Comparison of ENCODE assay signal across 20 cellular contexts in the genomic region with DNA sequence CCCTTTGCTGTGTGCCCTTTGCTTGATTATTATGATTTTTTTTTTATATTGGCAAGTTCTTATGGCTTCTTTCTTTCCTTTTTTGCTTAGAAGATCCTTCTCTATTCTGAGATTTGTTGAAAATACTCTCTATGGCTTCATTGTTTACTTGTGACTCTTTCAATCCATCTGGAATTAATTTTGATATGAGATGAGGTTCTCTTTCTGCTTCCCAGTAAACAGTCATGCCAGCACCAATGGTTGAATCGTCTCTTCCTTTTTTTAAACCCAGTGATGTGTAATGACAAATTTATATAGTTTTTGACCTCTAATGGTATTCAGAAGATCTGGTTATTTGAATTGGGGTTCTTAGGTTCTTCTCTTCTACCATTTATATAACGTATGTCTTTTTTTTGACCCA.
DNase-seq lines count a peak whose midpoint lies in the region; ATAC-seq and TF ChIP-seq lines count a peak whose summit lies in the region.
"Had no signal": no experiment of that assay in that cellular context is flagged by ENCODE, and none has a peak within 500 bp of the region (broad histone marks: within the 10 kb centered on the region; RNA-seq: fewer than 3 reads in every experiment).

No MANE protein-coding gene starts in this region.

- H3K23ac ChIP-seq in neuronal stem cell (ENCODE audit: low read depth, low read length, poor library complexity), result no peak overlapping the region

- no peaks in the 10 kb centered on the region for H3K27me3 ChIP-seq in neuronal stem cell (ENCODE audit: control insufficient read depth in 3 of 3, insufficient read depth in 3 of 3, low read depth in 1 of 3, low read length in 3 of 3)
- H3K27me3 ChIP-seq: ovary, thyroid gland had no signal

- no peak overlapping the region for H3K4me3 ChIP-seq in neuronal stem cell (ENCODE audit: low read length in 2 of 2)
- H3K4me3 ChIP-seq: ovary, skin epidermis, thyroid gland had no signal

- peaks cover 39% of the 10 kb centered on the region for H3K36me3 Mint-ChIP-seq in HFFc6 (ENCODE audit: low read depth)
- H3K36me3 Mint-ChIP-seq in nephron (ENCODE audit: low read depth), result peaks cover 13% of the 10 kb centered on the region

- peak overlapping the region; percentile 88 for H3K27ac Mint-ChIP-seq in HFFc6
- H3K27ac Mint-ChIP-seq in nephron, result peak overlapping the region; percentile 25 to 73 (median 52)
- H3K27ac Mint-ChIP-seq: activated CD4-positive, alpha-beta memory T cell treated with anti-CD3 and anti-CD28 coated beads, Interleukin-2, amount 10 ng/mL, durations not matched to agents 7 days and 5 days; activated naive CD8-positive, alpha-beta T cell treated with anti-CD3 and anti-CD28 coated beads for 36 hours had no signal

- DNase-seq in AG08395 (ENCODE audit: low spot score) (peak; percentile 82), HFFc6 (peak; percentile 72), fibroblast of gingiva (ENCODE audit: low read depth) (peak; percentile 80), neuronal stem cell (ENCODE audit: low spot score) (no peak), middle frontal gyrus (ENCODE audit: extremely low spot score, low spot score) (no peak)
- no peak for DNase-seq in activated CD4-positive, alpha-beta T cell treated with anti-CD3 and anti-CD28 coated beads, Interleukin-2, amount 50 U/mL, for 1 hour
- DNase-seq: 8988T; activated CD4-positive, alpha-beta memory T cell treated with anti-CD3 and anti-CD28 coated beads, Interleukin-2, amount 10 ng/mL, durations not matched to agents 7 days and 5 days; activated naive CD8-positive, alpha-beta T cell treated with anti-CD3 and anti-CD28 coated beads for 36 hours; activated T-cell treated with anti-CD3 and anti-CD28 coated beads, Interleukin-2, amount 50 U/mL, for 48 hours; NCI-H2029 treated with DMSO at 0.1 percent for 48 hours; ovary; RPMI8226; stimulated activated CD4-positive, alpha-beta T cell treated with anti-CD3 and anti-CD28 coated beads, Interleukin-4, amount 100 ng/mL, for 4 hours; stimulated activated CD8-positive, alpha-beta memory T cell treated with anti-CD3 and anti-CD28 coated beads, Interleukin-4, amount 100 ng/mL, for 48 hours; thyroid gland had no signal

- H2AK5ac ChIP-seq in neuronal stem cell (ENCODE audit: low read depth, low read length), result no peak overlapping the region

- H2BK15ac ChIP-seq in neuronal stem cell (ENCODE audit: low read length), result no peak overlapping the region

- no peak overlapping the region for H3K4me2 ChIP-seq in neuronal stem cell (ENCODE audit: insufficient read depth, low read length, poor library complexity, severe bottlenecking)

- H3K4me1 Mint-ChIP-seq in HFFc6 (ENCODE audit: low read depth) (peaks cover 36% of the 10 kb centered on the region), nephron (peaks cover 52% of the 10 kb centered on the region)
- H3K4me1 Mint-ChIP-seq: activated CD4-positive, alpha-beta memory T cell treated with anti-CD3 and anti-CD28 coated beads, Interleukin-2, amount 10 ng/mL, durations not matched to agents 7 days and 5 days; activated naive CD8-positive, alpha-beta T cell treated with anti-CD3 and anti-CD28 coated beads for 36 hours had no signal

- H3K27me3 Mint-ChIP-seq in HFFc6 (ENCODE audit: insufficient read depth), result no peaks in the 10 kb centered on the region; the same call in 1 of the 2 replicates
- no peaks in the 10 kb centered on the region for H3K27me3 Mint-ChIP-seq in nephron (ENCODE audit: low read depth)
- H3K27me3 Mint-ChIP-seq: activated CD4-positive, alpha-beta memory T cell treated with anti-CD3 and anti-CD28 coated beads, Interleukin-2, amount 10 ng/mL, durations not matched to agents 7 days and 5 days; activated naive CD8-positive, alpha-beta T cell treated with anti-CD3 and anti-CD28 coated beads for 36 hours had no signal

- no CpG with 5 or more reads among the region's 2 CpGs for WGBS in neuronal stem cell (ENCODE audit: extremely low coverage in 2 of 2, insufficient read length in 2 of 2, insufficient replicate concordance in 1 of 2), 2 donors

- H2BK5ac ChIP-seq in neuronal stem cell (ENCODE audit: low read length), result no peak overlapping the region

- no peak overlapping the region for H4K8ac ChIP-seq in neuronal stem cell (ENCODE audit: low read depth, low read length)

- H3K14ac ChIP-seq in neuronal stem cell (ENCODE audit: low read length), result no peak overlapping the region

- H3K9me3 ChIP-seq in neuronal stem cell (replicated peaks in 1 of 2; ENCODE audit: control insufficient read depth in 2 of 2, insufficient read depth in 1 of 2, low read depth in 1 of 2, low read length in 2 of 2), result no peaks in the 10 kb centered on the region
- H3K9me3 ChIP-seq: ovary, thyroid gland had no signal

- H3K4me3 Mint-ChIP-seq in HFFc6, result peak overlapping the region; percentile 63
- no peak overlapping the region for H3K4me3 Mint-ChIP-seq in nephron
- H3K4me3 Mint-ChIP-seq: activated CD4-positive, alpha-beta memory T cell treated with anti-CD3 and anti-CD28 coated beads, Interleukin-2, amount 10 ng/mL, durations not matched to agents 7 days and 5 days; activated naive CD8-positive, alpha-beta T cell treated with anti-CD3 and anti-CD28 coated beads for 36 hours had no signal

- TF ChIP-seq CTCF in HFFc6 (IDR thresholded peaks at IDR 0.05), result no peak
- TF ChIP-seq CTCF in nephron (IDR thresholded peaks at IDR 0.05; ENCODE audit: unreplicated experiment in 3 of 3), result no peak

- H3K4me1 ChIP-seq in neuronal stem cell (ENCODE audit: control insufficient read depth in 2 of 2, insufficient read depth in 1 of 2, low read depth in 1 of 2, low read length in 2 of 2), result peaks cover 0 to 3% of the 10 kb centered on the region in 2 donors

- no peak overlapping the region for H2BK12ac ChIP-seq in neuronal stem cell (ENCODE audit: low read length)

- no peak overlapping the region for H3K27ac ChIP-seq in neuronal stem cell (replicated peaks; ENCODE audit: low read length)
- H3K27ac ChIP-seq: VCaP had no signal

- no peak overlapping the region for H3K9ac ChIP-seq in neuronal stem cell (ENCODE audit: low read depth, low read length, poor library complexity)

- no peak overlapping the region for H2BK120ac ChIP-seq in neuronal stem cell (ENCODE audit: low read depth, low read length)

- H3K9me3 Mint-ChIP-seq in HFFc6 (0 out of 2 replicates have a peak, but pooled peaks cover 4% of the 10 kb centered on the region), nephron (no peaks in the 10 kb centered on the region)
- H3K9me3 Mint-ChIP-seq: activated CD4-positive, alpha-beta memory T cell treated with anti-CD3 and anti-CD28 coated beads, Interleukin-2, amount 10 ng/mL, durations not matched to agents 7 days and 5 days; activated naive CD8-positive, alpha-beta T cell treated with anti-CD3 and anti-CD28 coated beads for 36 hours had no signal

- no peaks in the 10 kb centered on the region for H3K79me1 ChIP-seq in neuronal stem cell (ENCODE audit: low read depth, low read length)

- no peak overlapping the region for H4K91ac ChIP-seq in neuronal stem cell (ENCODE audit: low read depth, low read length, poor library complexity)

- no peak for ATAC-seq in HG03175 (IDR thresholded peaks at IDR 0.05; ENCODE audit: unreplicated experiment)

- no peak overlapping the region for H3K4ac ChIP-seq in neuronal stem cell (ENCODE audit: low read length)

- H2AFZ ChIP-seq in neuronal stem cell (ENCODE audit: low read length), result no peak overlapping the region

- H3K18ac ChIP-seq in neuronal stem cell (ENCODE audit: low read length), result no peak overlapping the region

- no peaks in the 10 kb centered on the region for H3K36me3 ChIP-seq in neuronal stem cell (replicated peaks in 1 of 2; ENCODE audit: control insufficient read depth in 2 of 2, insufficient read depth in 2 of 2, low read length in 2 of 2)
- H3K36me3 ChIP-seq: ovary had no signal

Comparison
In these comparisons a context has a peak if more than half of its experiments do, and no peak if none do; other contexts are left out.
1. DNase-seq: peak in AG08395 (single experiment), HFFc6 (single experiment) and fibroblast of gingiva (single experiment); none in activated CD4-positive, alpha-beta T cell treated with anti-CD3 and anti-CD28 coated beads, Interleukin-2, amount 50 U/mL, for 1 hour (single experiment), neuronal stem cell (single experiment) and middle frontal gyrus (single experiment).